In the genomic region with DNA sequence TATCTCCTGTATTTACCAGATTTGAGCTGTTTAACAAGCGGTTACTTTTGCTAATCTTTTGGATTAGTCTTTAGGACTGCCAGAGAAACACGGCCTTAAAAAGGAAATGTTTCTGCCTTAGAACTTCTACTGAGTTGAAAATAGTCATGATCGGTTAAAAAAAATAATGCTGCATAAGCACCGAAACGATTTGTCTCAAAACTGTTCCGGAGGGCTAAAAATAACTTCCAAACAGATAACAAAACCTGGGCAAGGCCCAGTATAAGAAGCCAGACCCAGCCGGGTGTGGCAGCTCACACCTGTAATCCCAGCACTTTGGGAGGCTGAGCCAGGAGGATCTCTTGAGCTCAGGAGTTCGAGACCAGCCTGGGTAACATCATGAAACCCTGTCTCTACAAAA, we compare ENCODE assay signal across 2 cellular contexts.
TF ChIP-seq lines count a peak whose summit lies in the region.

No MANE protein-coding gene starts in this region.

TF ChIP-seq in SK-N-SH, 30 proteins besides CTCF, POLR2A, EP300 and RAD21:
- TF ChIP-seq CHD2 (IDR thresholded peaks at IDR 0.05; ENCODE audit: low read length, partially characterized antibody), result no peak
- TF ChIP-seq POLR2AphosphoS5 (IDR thresholded peaks at IDR 0.05; ENCODE audit: low read depth, low read length), result no peak
- no peak for TF ChIP-seq YY1 (IDR thresholded peaks at IDR 0.05; ENCODE audit: low read depth)
- TF ChIP-seq RCOR1 (IDR thresholded peaks at IDR 0.05; ENCODE audit: low read length), result no peak
- no peak for TF ChIP-seq SMC3 (IDR thresholded peaks at IDR 0.05; ENCODE audit: low read depth, low read length)
- TF ChIP-seq RFX5 (IDR thresholded peaks at IDR 0.05; ENCODE audit: low read length), result no peak
- TF ChIP-seq, protein P1, sequence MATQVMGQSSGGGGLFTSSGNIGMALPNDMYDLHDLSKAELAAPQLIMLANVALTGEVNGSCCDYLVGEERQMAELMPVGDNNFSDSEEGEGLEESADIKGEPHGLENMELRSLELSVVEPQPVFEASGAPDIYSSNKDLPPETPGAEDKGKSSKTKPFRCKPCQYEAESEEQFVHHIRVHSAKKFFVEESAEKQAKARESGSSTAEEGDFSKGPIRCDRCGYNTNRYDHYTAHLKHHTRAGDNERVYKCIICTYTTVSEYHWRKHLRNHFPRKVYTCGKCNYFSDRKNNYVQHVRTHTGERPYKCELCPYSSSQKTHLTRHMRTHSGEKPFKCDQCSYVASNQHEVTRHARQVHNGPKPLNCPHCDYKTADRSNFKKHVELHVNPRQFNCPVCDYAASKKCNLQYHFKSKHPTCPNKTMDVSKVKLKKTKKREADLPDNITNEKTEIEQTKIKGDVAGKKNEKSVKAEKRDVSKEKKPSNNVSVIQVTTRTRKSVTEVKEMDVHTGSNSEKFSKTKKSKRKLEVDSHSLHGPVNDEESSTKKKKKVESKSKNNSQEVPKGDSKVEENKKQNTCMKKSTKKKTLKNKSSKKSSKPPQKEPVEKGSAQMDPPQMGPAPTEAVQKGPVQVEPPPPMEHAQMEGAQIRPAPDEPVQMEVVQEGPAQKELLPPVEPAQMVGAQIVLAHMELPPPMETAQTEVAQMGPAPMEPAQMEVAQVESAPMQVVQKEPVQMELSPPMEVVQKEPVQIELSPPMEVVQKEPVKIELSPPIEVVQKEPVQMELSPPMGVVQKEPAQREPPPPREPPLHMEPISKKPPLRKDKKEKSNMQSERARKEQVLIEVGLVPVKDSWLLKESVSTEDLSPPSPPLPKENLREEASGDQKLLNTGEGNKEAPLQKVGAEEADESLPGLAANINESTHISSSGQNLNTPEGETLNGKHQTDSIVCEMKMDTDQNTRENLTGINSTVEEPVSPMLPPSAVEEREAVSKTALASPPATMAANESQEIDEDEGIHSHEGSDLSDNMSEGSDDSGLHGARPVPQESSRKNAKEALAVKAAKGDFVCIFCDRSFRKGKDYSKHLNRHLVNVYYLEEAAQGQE (IDR thresholded peaks at IDR 0.05; ENCODE audit: low read depth, low read length), result no peak
- no peak for TF ChIP-seq JUND (IDR thresholded peaks at IDR 0.05)
- no peak for TF ChIP-seq EZH2phosphoT487 (IDR thresholded peaks at IDR 0.05; ENCODE audit: borderline replicate concordance, low read depth)
- TF ChIP-seq GABPA (IDR thresholded peaks at IDR 0.05; ENCODE audit: low read depth), result no peak
- TF ChIP-seq, protein P2, sequence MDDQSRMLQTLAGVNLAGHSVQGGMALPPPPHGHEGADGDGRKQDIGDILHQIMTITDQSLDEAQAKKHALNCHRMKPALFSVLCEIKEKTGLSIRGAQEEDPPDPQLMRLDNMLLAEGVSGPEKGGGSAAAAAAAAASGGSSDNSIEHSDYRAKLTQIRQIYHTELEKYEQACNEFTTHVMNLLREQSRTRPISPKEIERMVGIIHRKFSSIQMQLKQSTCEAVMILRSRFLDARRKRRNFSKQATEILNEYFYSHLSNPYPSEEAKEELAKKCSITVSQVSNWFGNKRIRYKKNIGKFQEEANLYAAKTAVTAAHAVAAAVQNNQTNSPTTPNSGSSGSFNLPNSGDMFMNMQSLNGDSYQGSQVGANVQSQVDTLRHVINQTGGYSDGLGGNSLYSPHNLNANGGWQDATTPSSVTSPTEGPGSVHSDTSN (IDR thresholded peaks at IDR 0.05), result no peak
- no peak for TF ChIP-seq TCF12 (IDR thresholded peaks at IDR 0.05)
- no peak for TF ChIP-seq ELF1 (IDR thresholded peaks at IDR 0.05)
- TF ChIP-seq USF1 (IDR thresholded peaks at IDR 0.05; ENCODE audit: borderline replicate concordance, low read depth), result no peak
- no peak for TF ChIP-seq FOSL2 (IDR thresholded peaks at IDR 0.05; ENCODE audit: borderline replicate concordance, low read depth)
- TF ChIP-seq USF2 (IDR thresholded peaks at IDR 0.05; ENCODE audit: borderline replicate concordance, low read depth, low read length), result no peak
- TF ChIP-seq SIN3A (IDR thresholded peaks at IDR 0.05; ENCODE audit: borderline replicate concordance, low read depth, low read length), result no peak
- no peak for TF ChIP-seq FOXJ3 (CRISPR knock-in tag; IDR thresholded peaks at IDR 0.05)
- no peak for TF ChIP-seq TAF1 (IDR thresholded peaks at IDR 0.05; ENCODE audit: borderline replicate concordance, low read depth, low read length)

TF ChIP-seq in SK-N-SH treated with all-trans-retinoic acid at 6 μM for 48 hours, 23 proteins besides CTCF, POLR2A, EP300 and RAD21:
- TF ChIP-seq OSR1 (CRISPR knock-in tag; IDR thresholded peaks at IDR 0.05) (no peak), ZNF565 (CRISPR knock-in tag; conservative IDR thresholded peaks at IDR 0.05; ENCODE audit: low read depth) (no peak), TOX (CRISPR knock-in tag; IDR thresholded peaks at IDR 0.05; ENCODE audit: borderline replicate concordance) (no peak), GLIS3 (CRISPR knock-in tag; IDR thresholded peaks at IDR 0.05) (no peak)
TF ChIP-seq in SK-N-SH treated with all-trans-retinoic acid at 6 μM for 48 hours: peak in this region for 0.
